9 cellular contexts compared by ENCODE assay signal in genomic region chr2:16650287-16651249, GRCh38. TPM values are rescaled to one million over a fixed set of nuclear protein-coding genes. Genes with fewer than 3 reads are reported as not detected.
A peak's percentile ranks its signal among the peaks of the same experiment; 100 is the strongest.
DNase-seq lines count a peak whose midpoint lies in the region; ATAC-seq and TF ChIP-seq lines count a peak whose summit lies in the region.
"Had no signal": no experiment of that assay in that cellular context is flagged by ENCODE, and none has a peak within 500 bp of the region (broad histone marks: within the 10 kb centered on the region; RNA-seq: fewer than 3 reads in every experiment).

No MANE protein-coding gene starts in this region.

- no peaks in the 10 kb centered on the region for H3K79me2 ChIP-seq in GM23338 (replicated peaks; ENCODE audit: insufficient read depth)

- no peak overlapping the region for H3K4me2 ChIP-seq in GM23338

- intact Hi-C loops in left ventricle myocardium inferior (cut with micrococcal nuclease): no loop called here

- ATAC-seq in GM23338 (no peak), HG03039 (IDR thresholded peaks at IDR 0.05; ENCODE audit: unreplicated experiment) (no peak), HG03378 (IDR thresholded peaks at IDR 0.05; ENCODE audit: unreplicated experiment) (no peak)

- no peak overlapping the region for H3K27ac ChIP-seq in GM23338 (ENCODE audit: low read depth)
- H3K27ac ChIP-seq in left ventricle myocardium inferior (replicated peaks): peak overlapping the region; percentile 70
- peak overlapping the region; percentile 42 for H3K27ac ChIP-seq in skeletal muscle tissue (ENCODE audit: low read depth, low read length)

- peaks cover 7% of the 10 kb centered on the region for H3K4me1 ChIP-seq in GM23338 (ENCODE audit: insufficient read depth)
- H3K4me1 ChIP-seq in left ventricle myocardium inferior: peaks cover 76% of the 10 kb centered on the region
- H3K4me1 ChIP-seq in skeletal muscle tissue (ENCODE audit: control insufficient read depth in 3 of 3, insufficient read depth in 3 of 3, low read length in 3 of 3): peaks cover 53 to 63% (median 59%) of the 10 kb centered on the region in 3 donors

- H3K4me3 ChIP-seq in GM23338 (no peak overlapping the region), WI38 (ENCODE audit: low read depth, low read length) (peak overlapping the region; percentile 35; the same call in 1 of the 2 replicates), left ventricle myocardium inferior (peak overlapping the region; percentile 48), skeletal muscle tissue (ENCODE audit: low read length in 3 of 3) (peak overlapping the region; percentile 18 to 42 (median 23))

- H3K9me3 Mint-ChIP-seq in GM23338: no peaks in the 10 kb centered on the region
- H3K9me3 Mint-ChIP-seq: T-helper 1 cell treated with Interleukin-12 subunit alpha and Interleukin-12 subunit beta and Interleukin-4 antibody, amounts not matched to agents 30 μg/mL and 1 μg/mL, for 36 hours had no signal

- no peaks in the 10 kb centered on the region for H3K9me2 ChIP-seq in GM23338 (ENCODE audit: insufficient read depth)

- no peaks in the 10 kb centered on the region for H4K20me1 ChIP-seq in GM23338 (replicated peaks; ENCODE audit: insufficient read depth)

- peaks cover 23% of the 10 kb centered on the region for H3K4me1 Mint-ChIP-seq in GM23338

- peak overlapping the region in 2 of 3 donors; percentile 33 to 47 for H3K9ac ChIP-seq in skeletal muscle tissue (ENCODE audit: low read depth in 1 of 3, low read length in 3 of 3)

- H3K27me3 ChIP-seq in GM23338 (ENCODE audit: insufficient read depth) (no peaks in the 10 kb centered on the region), left ventricle myocardium inferior (ENCODE audit: low read depth) (no peaks in the 10 kb centered on the region), skeletal muscle tissue (ENCODE audit: control insufficient read depth in 3 of 3, insufficient read depth in 3 of 3, low read length in 3 of 3) (no peaks in the 10 kb centered on the region)

- H3K4me3 Mint-ChIP-seq in GM23338: no peak overlapping the region
- H3K4me3 Mint-ChIP-seq: T-helper 1 cell treated with Interleukin-12 subunit alpha and Interleukin-12 subunit beta and Interleukin-4 antibody, amounts not matched to agents 30 μg/mL and 1 μg/mL, for 36 hours had no signal

- no peak for TF ChIP-seq CTCF in GM23338 (conservative IDR thresholded peaks at IDR 0.05; ENCODE audit: low read depth in 2 of 2)
- TF ChIP-seq CTCF in WI38 (IDR thresholded peaks at IDR 0.05; ENCODE audit: low read depth, low read length): no peak
- no peak for TF ChIP-seq CTCF in left ventricle myocardium inferior (IDR thresholded peaks at IDR 0.05; ENCODE audit: borderline replicate concordance)

- peaks cover 5% of the 10 kb centered on the region for H3K27me3 Mint-ChIP-seq in GM23338 (ENCODE audit: insufficient read depth, low read depth, poor library complexity)

- H2AFZ ChIP-seq in GM23338: no peak overlapping the region

- no peaks in the 10 kb centered on the region for H3K36me3 ChIP-seq in GM23338 (ENCODE audit: insufficient read depth)
- no peaks in the 10 kb centered on the region for H3K36me3 ChIP-seq in left ventricle myocardium inferior
- H3K36me3 ChIP-seq in skeletal muscle tissue (ENCODE audit: control insufficient read depth in 3 of 3, insufficient read depth in 3 of 3, low read length in 3 of 3): no peaks in the 10 kb centered on the region

- H3K9me3 ChIP-seq in left ventricle myocardium inferior (replicated peaks) (no peaks in the 10 kb centered on the region), skeletal muscle tissue (ENCODE audit: control insufficient read depth in 3 of 3, low read length in 3 of 3) (no peaks in the 10 kb centered on the region)

- H3K27ac Mint-ChIP-seq in GM23338: peak overlapping the region; percentile 78; the same call in 1 of the 2 replicates
- H3K27ac Mint-ChIP-seq: T-helper 1 cell treated with Interleukin-12 subunit alpha and Interleukin-12 subunit beta and Interleukin-4 antibody, amounts not matched to agents 30 μg/mL and 1 μg/mL, for 36 hours had no signal

- DNase-seq in GM23338 (ENCODE audit: low spot score) (no peak), left ventricle myocardium inferior (no peak), NCI-H128 (lab: John Stamatoyannopoulos, UW; ENCODE audit: unreplicated experiment) (no peak), retina (no peak)

- H3F3A ChIP-seq in GM23338 (replicated peaks; ENCODE audit: low read depth): no peaks in the 10 kb centered on the region

- H3K36me3 Mint-ChIP-seq in GM23338 (ENCODE audit: low read depth): no peaks in the 10 kb centered on the region

TF ChIP-seq in GM23338, 12 proteins besides CTCF, POLR2A, EP300 and RAD21 (continues in another document):
- TF ChIP-seq, protein P1, sequence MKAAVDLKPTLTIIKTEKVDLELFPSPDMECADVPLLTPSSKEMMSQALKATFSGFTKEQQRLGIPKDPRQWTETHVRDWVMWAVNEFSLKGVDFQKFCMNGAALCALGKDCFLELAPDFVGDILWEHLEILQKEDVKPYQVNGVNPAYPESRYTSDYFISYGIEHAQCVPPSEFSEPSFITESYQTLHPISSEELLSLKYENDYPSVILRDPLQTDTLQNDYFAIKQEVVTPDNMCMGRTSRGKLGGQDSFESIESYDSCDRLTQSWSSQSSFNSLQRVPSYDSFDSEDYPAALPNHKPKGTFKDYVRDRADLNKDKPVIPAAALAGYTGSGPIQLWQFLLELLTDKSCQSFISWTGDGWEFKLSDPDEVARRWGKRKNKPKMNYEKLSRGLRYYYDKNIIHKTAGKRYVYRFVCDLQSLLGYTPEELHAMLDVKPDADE (IDR thresholded peaks at IDR 0.05): no peak
- TF ChIP-seq, protein P2, sequence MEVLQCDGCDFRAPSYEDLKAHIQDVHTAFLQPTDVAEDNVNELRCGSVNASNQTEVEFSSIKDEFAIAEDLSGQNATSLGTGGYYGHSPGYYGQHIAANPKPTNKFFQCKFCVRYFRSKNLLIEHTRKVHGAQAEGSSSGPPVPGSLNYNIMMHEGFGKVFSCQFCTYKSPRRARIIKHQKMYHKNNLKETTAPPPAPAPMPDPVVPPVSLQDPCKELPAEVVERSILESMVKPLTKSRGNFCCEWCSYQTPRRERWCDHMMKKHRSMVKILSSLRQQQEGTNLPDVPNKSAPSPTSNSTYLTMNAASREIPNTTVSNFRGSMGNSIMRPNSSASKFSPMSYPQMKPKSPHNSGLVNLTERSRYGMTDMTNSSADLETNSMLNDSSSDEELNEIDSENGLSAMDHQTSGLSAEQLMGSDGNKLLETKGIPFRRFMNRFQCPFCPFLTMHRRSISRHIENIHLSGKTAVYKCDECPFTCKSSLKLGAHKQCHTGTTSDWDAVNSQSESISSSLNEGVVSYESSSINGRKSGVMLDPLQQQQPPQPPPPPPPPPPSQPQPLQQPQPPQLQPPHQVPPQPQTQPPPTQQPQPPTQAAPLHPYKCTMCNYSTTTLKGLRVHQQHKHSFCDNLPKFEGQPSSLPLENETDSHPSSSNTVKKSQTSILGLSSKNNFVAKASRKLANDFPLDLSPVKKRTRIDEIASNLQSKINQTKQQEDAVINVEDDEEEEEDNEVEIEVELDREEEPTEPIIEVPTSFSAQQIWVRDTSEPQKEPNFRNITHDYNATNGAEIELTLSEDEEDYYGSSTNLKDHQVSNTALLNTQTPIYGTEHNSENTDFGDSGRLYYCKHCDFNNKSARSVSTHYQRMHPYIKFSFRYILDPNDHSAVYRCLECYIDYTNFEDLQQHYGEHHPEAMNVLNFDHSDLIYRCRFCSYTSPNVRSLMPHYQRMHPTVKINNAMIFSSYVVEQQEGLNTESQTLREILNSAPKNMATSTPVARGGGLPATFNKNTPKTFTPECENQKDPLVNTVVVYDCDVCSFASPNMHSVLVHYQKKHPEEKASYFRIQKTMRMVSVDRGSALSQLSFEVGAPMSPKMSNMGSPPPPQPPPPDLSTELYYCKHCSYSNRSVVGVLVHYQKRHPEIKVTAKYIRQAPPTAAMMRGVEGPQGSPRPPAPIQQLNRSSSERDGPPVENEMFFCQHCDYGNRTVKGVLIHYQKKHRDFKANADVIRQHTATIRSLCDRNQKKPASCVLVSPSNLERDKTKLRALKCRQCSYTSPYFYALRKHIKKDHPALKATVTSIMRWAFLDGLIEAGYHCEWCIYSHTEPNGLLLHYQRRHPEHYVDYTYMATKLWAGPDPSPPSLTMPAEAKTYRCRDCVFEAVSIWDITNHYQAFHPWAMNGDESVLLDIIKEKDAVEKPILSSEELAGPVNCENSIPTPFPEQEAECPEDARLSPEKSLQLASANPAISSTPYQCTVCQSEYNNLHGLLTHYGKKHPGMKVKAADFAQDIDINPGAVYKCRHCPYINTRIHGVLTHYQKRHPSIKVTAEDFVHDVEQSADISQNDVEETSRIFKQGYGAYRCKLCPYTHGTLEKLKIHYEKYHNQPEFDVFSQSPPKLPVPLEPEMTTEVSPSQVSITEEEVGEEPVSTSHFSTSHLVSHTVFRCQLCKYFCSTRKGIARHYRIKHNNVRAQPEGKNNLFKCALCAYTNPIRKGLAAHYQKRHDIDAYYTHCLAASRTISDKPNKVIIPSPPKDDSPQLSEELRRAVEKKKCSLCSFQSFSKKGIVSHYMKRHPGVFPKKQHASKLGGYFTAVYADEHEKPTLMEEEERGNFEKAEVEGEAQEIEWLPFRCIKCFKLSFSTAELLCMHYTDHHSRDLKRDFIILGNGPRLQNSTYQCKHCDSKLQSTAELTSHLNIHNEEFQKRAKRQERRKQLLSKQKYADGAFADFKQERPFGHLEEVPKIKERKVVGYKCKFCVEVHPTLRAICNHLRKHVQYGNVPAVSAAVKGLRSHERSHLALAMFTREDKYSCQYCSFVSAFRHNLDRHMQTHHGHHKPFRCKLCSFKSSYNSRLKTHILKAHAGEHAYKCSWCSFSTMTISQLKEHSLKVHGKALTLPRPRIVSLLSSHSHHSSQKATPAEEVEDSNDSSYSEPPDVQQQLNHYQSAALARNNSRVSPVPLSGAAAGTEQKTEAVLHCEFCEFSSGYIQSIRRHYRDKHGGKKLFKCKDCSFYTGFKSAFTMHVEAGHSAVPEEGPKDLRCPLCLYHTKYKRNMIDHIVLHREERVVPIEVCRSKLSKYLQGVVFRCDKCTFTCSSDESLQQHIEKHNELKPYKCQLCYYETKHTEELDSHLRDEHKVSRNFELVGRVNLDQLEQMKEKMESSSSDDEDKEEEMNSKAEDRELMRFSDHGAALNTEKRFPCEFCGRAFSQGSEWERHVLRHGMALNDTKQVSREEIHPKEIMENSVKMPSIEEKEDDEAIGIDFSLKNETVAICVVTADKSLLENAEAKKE (CRISPR knock-in tag; IDR thresholded peaks at IDR 0.05): no peak
- TF ChIP-seq STAT1 (IDR thresholded peaks at IDR 0.05; ENCODE audit: unreplicated experiment): no peak

RNA-seq across cellular contexts. Expression of gene CYRIA, which starts 15.1 kb away (rescaled TPM):
- total RNA-seq in GM23338 (2014; rRNA removed; shearing (Covaris generic)): 3.9 and 5.3 TPM in 2 replicates
- 1.7 and 3.0 TPM in 2 replicates for polyA plus RNA-seq in GM23338 (2016; fragmentation: Nextera tagmentation; extraction: Ambion mirVana)
- total RNA-seq in left ventricle myocardium inferior (4.1 TPM), skeletal muscle tissue (4.7 TPM)
